Comparison of ENCODE assay signal across 12 cellular contexts in the genomic region with DNA sequence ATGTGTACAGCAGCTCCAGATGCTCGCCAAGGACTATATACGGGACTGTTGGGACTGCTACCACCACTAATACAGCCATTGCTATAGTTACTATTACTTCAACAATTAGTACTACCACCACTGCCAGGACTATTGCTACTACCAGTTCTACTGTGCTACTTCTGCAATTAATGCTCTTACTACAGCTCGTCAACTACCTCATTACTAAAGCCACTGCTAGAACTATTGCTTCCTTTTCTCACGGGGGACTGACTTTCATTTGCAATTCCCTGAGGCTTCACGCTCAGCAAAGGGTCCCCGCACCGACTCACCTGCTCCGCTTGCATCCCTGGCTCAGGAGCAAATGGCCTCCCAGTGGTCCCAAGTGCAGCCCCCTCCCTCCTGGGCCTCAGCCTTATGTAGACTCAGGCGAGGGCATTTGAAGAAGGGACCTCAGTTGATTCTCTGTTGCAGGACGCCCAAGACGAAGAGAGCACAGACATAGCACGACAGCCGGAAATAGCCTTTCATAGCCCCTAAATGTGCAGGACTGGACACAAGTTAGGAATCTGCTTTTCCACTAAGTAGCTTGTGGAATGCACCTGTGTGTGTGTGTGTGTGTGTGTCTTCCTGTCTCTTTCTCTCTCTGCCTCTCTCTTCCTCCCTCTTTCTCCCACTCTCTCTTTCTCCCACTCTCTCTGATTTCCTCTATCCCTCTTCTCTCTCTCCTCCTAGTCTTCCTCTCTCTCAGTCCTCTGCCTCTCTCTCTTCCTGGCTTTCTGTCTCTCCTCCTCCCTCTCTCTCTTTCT.
"Had no signal": no experiment of that assay in that cellular context is flagged by ENCODE, and none has a peak within 500 bp of the region (broad histone marks: within the 10 kb centered on the region; RNA-seq: fewer than 3 reads in every experiment).

No MANE protein-coding gene starts in this region.

- ATAC-seq: activated CD8-positive, alpha-beta T cell treated with anti-CD3 and anti-CD28 coated beads for 36 hours; foreskin keratinocyte; left colon; naive thymus-derived CD8-positive, alpha-beta T cell; right lobe of liver; stimulated activated effector memory CD8-positive, alpha-beta T cell treated with anti-CD3 and anti-CD28 coated beads, Interleukin-12 subunit alpha, Interleukin-12 subunit beta, amount 100 ng/mL, for 72 hours had no signal

- H3K9me3 Mint-ChIP-seq: activated naive CD4-positive, alpha-beta T cell treated with anti-CD3 and anti-CD28 coated beads for 36 hours had no signal

- H3K27ac Mint-ChIP-seq: activated CD8-positive, alpha-beta T cell treated with anti-CD3 and anti-CD28 coated beads for 36 hours; activated naive CD4-positive, alpha-beta T cell treated with anti-CD3 and anti-CD28 coated beads for 36 hours; stimulated activated effector memory CD8-positive, alpha-beta T cell treated with anti-CD3 and anti-CD28 coated beads, Interleukin-12 subunit alpha, Interleukin-12 subunit beta, amount 100 ng/mL, for 72 hours had no signal

- H3K4me3 Mint-ChIP-seq: activated CD8-positive, alpha-beta T cell treated with anti-CD3 and anti-CD28 coated beads for 36 hours; activated naive CD4-positive, alpha-beta T cell treated with anti-CD3 and anti-CD28 coated beads for 36 hours; stimulated activated effector memory CD8-positive, alpha-beta T cell treated with anti-CD3 and anti-CD28 coated beads, Interleukin-12 subunit alpha, Interleukin-12 subunit beta, amount 100 ng/mL, for 72 hours had no signal

- H3K36me3 Mint-ChIP-seq: stimulated activated effector memory CD8-positive, alpha-beta T cell treated with anti-CD3 and anti-CD28 coated beads, Interleukin-12 subunit alpha, Interleukin-12 subunit beta, amount 100 ng/mL, for 72 hours had no signal

- DNase-seq: activated CD4-positive, alpha-beta T cell treated with anti-CD3 and anti-CD28 coated beads for 4 hours; activated CD8-positive, alpha-beta memory T cell treated with anti-CD3 and anti-CD28 coated beads, Interleukin-2, amount 50 U/mL, for 4 hours; activated CD8-positive, alpha-beta T cell treated with anti-CD3 and anti-CD28 coated beads for 36 hours; activated naive CD4-positive, alpha-beta T cell treated with anti-CD3 and anti-CD28 coated beads for 36 hours; foreskin keratinocyte; head of caudate nucleus; left colon; naive thymus-derived CD8-positive, alpha-beta T cell; occipital lobe; right lobe of liver; transverse colon had no signal

- H3K4me1 Mint-ChIP-seq: stimulated activated effector memory CD8-positive, alpha-beta T cell treated with anti-CD3 and anti-CD28 coated beads, Interleukin-12 subunit alpha, Interleukin-12 subunit beta, amount 100 ng/mL, for 72 hours had no signal
